ENCODE assay signal across 8 cellular contexts in the genomic region with DNA sequence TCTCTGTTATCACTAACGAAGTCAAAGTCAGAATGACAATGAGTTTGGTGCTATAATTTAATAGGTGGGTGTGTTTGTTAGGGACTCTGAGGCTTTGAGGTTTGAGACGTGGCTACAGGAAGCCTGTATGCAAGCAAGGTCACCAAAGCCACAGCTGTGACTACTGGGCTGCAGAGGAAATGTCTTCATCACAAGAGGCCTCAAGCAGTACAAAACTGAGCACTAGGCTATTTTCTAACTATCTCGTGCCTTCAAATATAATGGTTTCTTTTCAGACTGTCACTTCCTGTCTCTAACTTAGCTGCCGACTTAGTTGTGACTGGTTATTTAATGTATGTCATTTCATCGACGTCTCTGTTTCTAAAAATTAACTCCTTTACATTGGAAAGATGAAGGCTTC.
DNase-seq lines count a peak whose midpoint lies in the region; ATAC-seq and TF ChIP-seq lines count a peak whose summit lies in the region.

No MANE protein-coding gene starts in this region.

- peaks cover 31% of the 10 kb centered on the region for H3K4me1 Mint-ChIP-seq in Calu3 (ENCODE audit: low read depth, unreplicated experiment)
- H3K4me1 Mint-ChIP-seq in naive thymus-derived CD4-positive, alpha-beta T cell = peaks cover 29 to 62% (median 42%) of the 10 kb centered on the region in 7 donors

- no peak overlapping the region for H3K4me3 ChIP-seq in naive thymus-derived CD4-positive, alpha-beta T cell (ENCODE audit: low read length)

- no peaks in the 10 kb centered on the region for H3K9me3 ChIP-seq in naive thymus-derived CD4-positive, alpha-beta T cell (ENCODE audit: control insufficient read depth in 2 of 3, low read length in 3 of 3)

- peak overlapping the region; percentile 3 for H3K27ac Mint-ChIP-seq in Calu3 (ENCODE audit: unreplicated experiment)
- peak overlapping the region; percentile 81 to 96 (median 91) for H3K27ac Mint-ChIP-seq in naive thymus-derived CD4-positive, alpha-beta T cell

- peak overlapping the region; percentile 68 for H3K27ac ChIP-seq in naive thymus-derived CD4-positive, alpha-beta T cell (ENCODE audit: low read depth, low read length)

- H3K27me3 Mint-ChIP-seq in Calu3 (ENCODE audit: unreplicated experiment) = no peaks in the 10 kb centered on the region
- no peaks in the 10 kb centered on the region for H3K27me3 Mint-ChIP-seq in naive thymus-derived CD4-positive, alpha-beta T cell

- peak; percentile 61 for ATAC-seq in HG03159 (IDR thresholded peaks at IDR 0.05; ENCODE audit: unreplicated experiment)
- ATAC-seq in naive thymus-derived CD4-positive, alpha-beta T cell = peak; percentile 93

- BruUV-seq in Calu3 (replicated peaks; lab: Mats Ljungman, UMichigan) = no TSS peak

- DNase-seq in Calu3 = no peak
- DNase-seq in activated CD8-positive, alpha-beta memory T cell treated with anti-CD3 and anti-CD28 coated beads, Interleukin-2, amount 50 U/mL, for 1 hour (ENCODE audit: extremely low read depth) = peak; percentile 53
- DNase-seq in naive thymus-derived CD4-positive, alpha-beta T cell = peak in 7 of 9 donors; percentile 36 to 62 (median 50)
- DNase-seq in globus pallidus (ENCODE audit: low spot score) = no peak
- no peak for DNase-seq in NCI-H1436 (lab: John Stamatoyannopoulos, UW)
- DNase-seq in DMS 273 (lab: John Stamatoyannopoulos, UW; ENCODE audit: unreplicated experiment) = no peak
- DNase-seq in HuH-7.5 (ENCODE audit: low spot score) = no peak

- peaks cover 26 to 36% of the 10 kb centered on the region in 2 donors for H3K4me1 ChIP-seq in naive thymus-derived CD4-positive, alpha-beta T cell (ENCODE audit: control insufficient read depth in 2 of 2, insufficient read depth in 2 of 2, low read length in 2 of 2)

- CTCF ChIA-PET in Calu3 (lab: Charles Lee) = interaction anchor here (0.9 to 1.4 kb wide), 2 partner anchors 9 to 73 kb away, joined by 3 read pairs; no protein-coding TSS in a partner anchor
- CTCF ChIA-PET in naive thymus-derived CD4-positive, alpha-beta T cell (lab: Charles Lee) = interaction anchor here (1.0 kb wide), 1 partner anchor 44 kb away, joined by 4 read pairs; no protein-coding TSS in a partner anchor

- H3K36me3 Mint-ChIP-seq in Calu3 (ENCODE audit: insufficient read depth, unreplicated experiment) = peaks cover 64% of the 10 kb centered on the region
- peaks cover 12 to 44% (median 26%) of the 10 kb centered on the region in 5 donors for H3K36me3 Mint-ChIP-seq in naive thymus-derived CD4-positive, alpha-beta T cell

- H3K9me3 Mint-ChIP-seq in Calu3 (ENCODE audit: low read depth, unreplicated experiment) = no peaks in the 10 kb centered on the region
- no peaks in the 10 kb centered on the region for H3K9me3 Mint-ChIP-seq in naive thymus-derived CD4-positive, alpha-beta T cell

- POLR2A ChIA-PET in naive thymus-derived CD4-positive, alpha-beta T cell (lab: Charles Lee) = no interaction called here

- no peak overlapping the region for H3K4me3 Mint-ChIP-seq in Calu3 (ENCODE audit: low read depth, unreplicated experiment)
- peak overlapping the region in 9 of 10 donors; percentile 51 to 69 (median 62) for H3K4me3 Mint-ChIP-seq in naive thymus-derived CD4-positive, alpha-beta T cell

- intact Hi-C loops in Calu3 (cut with micrococcal nuclease; ENCODE audit: unreplicated experiment) = no loop called here
- intact Hi-C loops in naive thymus-derived CD4-positive, alpha-beta T cell (cut with micrococcal nuclease) = no loop called here

- H3K27me3 ChIP-seq in naive thymus-derived CD4-positive, alpha-beta T cell (ENCODE audit: control insufficient read depth in 2 of 2, insufficient read depth in 2 of 2, low read length in 2 of 2) = no peaks in the 10 kb centered on the region

- TF ChIP-seq CTCF in Calu3 (IDR thresholded peaks at IDR 0.05; ENCODE audit: unreplicated experiment) = no peak

- H3K36me3 ChIP-seq in naive thymus-derived CD4-positive, alpha-beta T cell (ENCODE audit: control insufficient read depth in 2 of 3, insufficient read depth in 3 of 3, low read length in 3 of 3) = peaks cover 0 to 25% (median 0%) of the 10 kb centered on the region in 3 experiments

Comparison
In these comparisons a context has a peak if more than half of its experiments do, and no peak if none do; other contexts are left out.
1. DNase-seq: peak in activated CD8-positive, alpha-beta memory T cell treated with anti-CD3 and anti-CD28 coated beads, Interleukin-2, amount 50 U/mL, for 1 hour (single experiment) and naive thymus-derived CD4-positive, alpha-beta T cell (7 of 9); none in Calu3 (single experiment), globus pallidus (single experiment), NCI-H1436 (single experiment), DMS 273 (single experiment) and HuH-7.5 (single experiment).